16 cellular contexts compared by ENCODE assay signal in the genomic region with DNA sequence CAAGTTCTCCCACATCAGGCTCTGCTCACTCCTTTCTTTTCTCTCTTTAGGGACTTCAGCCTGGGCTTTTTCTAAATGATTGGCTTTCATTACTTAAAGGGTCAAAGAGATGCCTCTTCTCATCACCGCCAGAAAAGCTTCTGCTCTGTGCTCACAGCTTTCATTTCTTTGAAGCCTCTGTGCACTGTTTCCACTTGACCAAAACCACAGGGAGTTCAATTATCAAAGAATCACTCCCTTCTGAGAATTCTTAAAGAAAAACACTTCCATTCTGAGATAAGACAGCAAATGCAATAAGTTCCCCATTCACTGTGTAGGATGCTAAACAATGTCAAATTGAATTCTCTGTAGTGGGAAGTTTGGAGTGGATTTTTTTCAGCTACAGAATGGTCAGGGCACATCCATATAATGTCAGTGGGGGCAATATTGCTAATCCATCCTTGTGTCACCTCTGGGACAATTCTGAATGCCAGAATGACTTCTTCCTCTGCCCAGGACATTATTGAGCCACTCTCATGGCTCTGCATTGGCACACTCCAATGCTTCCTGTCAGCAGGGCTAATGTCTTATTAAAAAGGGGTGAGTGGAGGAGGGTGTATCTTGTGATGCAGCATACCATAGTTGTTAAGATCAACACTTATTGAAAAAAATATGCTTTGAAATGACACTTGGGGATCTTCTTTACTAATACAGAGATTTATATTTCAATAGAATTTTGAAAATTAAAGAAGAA.
DNase-seq lines count a peak whose midpoint lies in the region; ATAC-seq and TF ChIP-seq lines count a peak whose summit lies in the region.
"Had no signal": no experiment of that assay in that cellular context is flagged by ENCODE, and none has a peak within 500 bp of the region (broad histone marks: within the 10 kb centered on the region; RNA-seq: fewer than 3 reads in every experiment).

No MANE protein-coding gene starts in this region.

- peak; percentile 63 for ATAC-seq in GM19463 (IDR thresholded peaks at IDR 0.05; ENCODE audit: unreplicated experiment)
- peak in 3 of 4 experiments; percentile 23 to 57 (median 53) for ATAC-seq in T-cell (replicated peaks in 1 of 4)
- no peak for ATAC-seq in HG03469 (IDR thresholded peaks at IDR 0.05; ENCODE audit: unreplicated experiment)
- ATAC-seq in HG02678 (IDR thresholded peaks at IDR 0.05; ENCODE audit: unreplicated experiment): no peak

- DNase-seq in T-cell: no peak
- DNase-seq in thyroid gland: no peak
- DNase-seq in activated gamma-delta T cell treated with Interleukin-2 at 50 U/mL for 16 hours: no peak
- DNase-seq: activated CD4-positive, alpha-beta T cell treated with anti-CD3 and anti-CD28 coated beads, Interleukin-2, amount 50 U/mL, for 1 hour; DMS153; IMR-90; NCI-H1105 treated with DMSO at 0.1 percent for 48 hours; NCI-H524 treated with DMSO at 0.1 percent for 48 hours; Peyer's patch had no signal

- H3K4me3 ChIP-seq in BLaER1 treated with 17β-estradiol and CSF1 and Interleukin-3, amounts not matched to agents 10 nM and 100 nM: no peak overlapping the region
- H3K4me3 ChIP-seq in thyroid gland (replicated peaks in 1 of 3): no peak overlapping the region
- H3K4me3 ChIP-seq: Peyer's patch, prostate gland, tibial nerve had no signal

- WGBS in thyroid gland, 2 donors: 28 to 32% methylated on average over 1 of the region's 1 CpG

- no peak overlapping the region for H3K9ac ChIP-seq in BLaER1 treated with 17β-estradiol and CSF1 and Interleukin-3, amounts not matched to agents 10 nM and 100 nM

- peak overlapping the region; percentile 67 to 75 for H3K27ac Mint-ChIP-seq in T-cell
- H3K27ac Mint-ChIP-seq in brain: peak overlapping the region in 3 of 5 experiments; percentile 45 to 92 (median 70)

- no peaks in the 10 kb centered on the region for H3K9me3 ChIP-seq in BLaER1 treated with 17β-estradiol and CSF1 and Interleukin-3, amounts not matched to agents 10 nM and 100 nM (replicated peaks in 1 of 11)
- H3K9me3 ChIP-seq in thyroid gland: no peaks in the 10 kb centered on the region
- H3K9me3 ChIP-seq: Peyer's patch, prostate gland, tibial nerve had no signal

- no peaks in the 10 kb centered on the region for H3K27me3 ChIP-seq in BLaER1 treated with 17β-estradiol and CSF1 and Interleukin-3, amounts not matched to agents 10 nM and 100 nM
- H3K27me3 ChIP-seq in thyroid gland: no peaks in the 10 kb centered on the region
- H3K27me3 ChIP-seq: Peyer's patch, tibial nerve had no signal

- H4K20me1 ChIP-seq in BLaER1 treated with 17β-estradiol and CSF1 and Interleukin-3, amounts not matched to agents 10 nM and 100 nM: no peaks in the 10 kb centered on the region

- peak overlapping the region in 7 of 11 experiments; percentile 2 to 49 (median 25); a peak in 12 of 22 replicates for H3K4me2 ChIP-seq in BLaER1 treated with 17β-estradiol and CSF1 and Interleukin-3, amounts not matched to agents 10 nM and 100 nM

- CTCF ChIA-PET in T-cell (lab: Charles Lee): no interaction called here

- TF ChIP-seq POLR2A in thyroid gland (IDR thresholded peaks at IDR 0.05): no peak

- intact Hi-C loops in thyroid gland (cut with DNase I): no loop called here

- H3K27me3 Mint-ChIP-seq in T-cell: no peaks in the 10 kb centered on the region
- no peaks in the 10 kb centered on the region for H3K27me3 Mint-ChIP-seq in brain

- H3K27ac ChIP-seq in BLaER1 treated with 17β-estradiol and CSF1 and Interleukin-3, amounts not matched to agents 10 nM and 100 nM: no peak overlapping the region
- no peak overlapping the region for H3K27ac ChIP-seq in thyroid gland
- H3K27ac ChIP-seq: Peyer's patch, prostate gland, tibial nerve had no signal

- H3K9me3 Mint-ChIP-seq in T-cell: no peaks in the 10 kb centered on the region
- H3K9me3 Mint-ChIP-seq in brain: peaks cover 0 to 3% (median 0%) of the 10 kb centered on the region in 5 experiments

- H3K4me3 Mint-ChIP-seq in T-cell: peak overlapping the region in 2 of 3 donors; percentile 14 to 65
- peak overlapping the region in 1 of 5 experiments; percentile 22 for H3K4me3 Mint-ChIP-seq in brain

- H3K36me3 ChIP-seq in BLaER1 treated with 17β-estradiol and CSF1 and Interleukin-3, amounts not matched to agents 10 nM and 100 nM: no peaks in the 10 kb centered on the region
- no peaks in the 10 kb centered on the region for H3K36me3 ChIP-seq in thyroid gland
- H3K36me3 ChIP-seq: Peyer's patch, prostate gland, tibial nerve had no signal

- H3K4me1 Mint-ChIP-seq in T-cell (peaks cover 14 to 26% (median 17%) of the 10 kb centered on the region in 3 donors), brain (peaks cover 39% of the 10 kb centered on the region)

- no peak for TF ChIP-seq CTCF in brain (conservative IDR thresholded peaks at IDR 0.05)
- TF ChIP-seq CTCF in thyroid gland (IDR thresholded peaks at IDR 0.05): no peak

- H3K36me3 Mint-ChIP-seq in T-cell: no peaks in the 10 kb centered on the region
- H3K36me3 Mint-ChIP-seq in brain: no peaks in the 10 kb centered on the region

- peaks cover 0 to 20% (median 11%) of the 10 kb centered on the region in 10 experiments; a peak in 10 of 20 replicates for H3K4me1 ChIP-seq in BLaER1 treated with 17β-estradiol and CSF1 and Interleukin-3, amounts not matched to agents 10 nM and 100 nM
- H3K4me1 ChIP-seq in thyroid gland: peaks cover 8 to 17% of the 10 kb centered on the region in 2 donors
- H3K4me1 ChIP-seq: Peyer's patch, prostate gland, tibial nerve had no signal

- POLR2A ChIA-PET in T-cell (lab: Charles Lee): interaction anchor here in 1 of 2 donors (0.6 kb wide), 1 partner anchor 245 kb away, joined by 3 read pairs; no protein-coding TSS in a partner anchor

Comparison
In these comparisons a context has a peak if more than half of its experiments do, and no peak if none do; other contexts are left out.
1. ATAC-seq: peak in GM19463 (single experiment) and T-cell (3 of 4); none in HG03469 (single experiment) and HG02678 (single experiment).